Comparison of ENCODE assay signal across 8 cellular contexts in the genomic region with DNA sequence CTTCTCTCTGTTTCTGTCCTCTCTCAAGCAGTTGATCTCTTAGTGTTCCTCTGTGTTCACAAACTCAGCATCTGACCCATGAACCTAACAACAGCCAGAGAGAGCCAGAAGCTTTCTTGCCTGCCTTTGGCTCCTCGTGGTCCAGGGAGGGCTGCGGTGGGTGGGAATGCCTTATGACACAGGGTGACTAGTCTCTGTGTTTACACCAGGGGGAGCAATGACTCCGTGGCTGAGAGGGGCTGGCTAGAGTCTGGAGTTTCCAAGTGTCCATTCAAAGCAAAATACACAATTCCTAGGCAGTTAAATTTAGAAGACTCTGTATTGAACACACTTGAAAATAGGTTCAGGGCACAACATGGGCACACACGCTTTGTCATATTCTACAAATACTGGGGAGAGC.
DNase-seq lines count a peak whose midpoint lies in the region; ATAC-seq and TF ChIP-seq lines count a peak whose summit lies in the region.

No MANE protein-coding gene starts in this region.

- no peaks in the 10 kb centered on the region for H4K20me1 ChIP-seq in DND-41 (ENCODE audit: insufficient read depth, low read length)

- peak; percentile 58; the same call in 1 of the 3 replicates for ATAC-seq in DND-41 (ENCODE audit: insufficient read depth, low read depth)
- peak; percentile 80 for ATAC-seq in GM21360 (IDR thresholded peaks at IDR 0.05; ENCODE audit: unreplicated experiment)
- ATAC-seq in GM19328 (IDR thresholded peaks at IDR 0.05; ENCODE audit: unreplicated experiment): no peak
- no peak for ATAC-seq in HG02970 (IDR thresholded peaks at IDR 0.05; ENCODE audit: low FRiP score, unreplicated experiment)

- no peaks in the 10 kb centered on the region for H3K9me3 ChIP-seq in DND-41 (ENCODE audit: insufficient read depth, low read length, severe bottlenecking)

- peak; percentile 49 for TF ChIP-seq CTCF in DND-41 (IDR thresholded peaks at IDR 0.05; ENCODE audit: borderline replicate concordance, extremely low read depth, low read length, poor library complexity, severe bottlenecking)

- no peaks in the 10 kb centered on the region for H3K4me1 ChIP-seq in DND-41 (ENCODE audit: insufficient read depth, low read length)

- H3K9ac ChIP-seq in DND-41 (ENCODE audit: low read depth, low read length): no peak overlapping the region

- H3K79me2 ChIP-seq in DND-41 (ENCODE audit: insufficient read depth, low read length): no peaks in the 10 kb centered on the region

- H2AFZ ChIP-seq in DND-41 (ENCODE audit: low read depth, low read length): no peak overlapping the region

- H3K4me2 ChIP-seq in DND-41 (ENCODE audit: insufficient read depth, low read length): no peak overlapping the region

- no peaks in the 10 kb centered on the region for H3K36me3 ChIP-seq in DND-41 (ENCODE audit: insufficient read depth, low read length)

- H3K27me3 ChIP-seq in DND-41 (ENCODE audit: insufficient read depth, low read length, poor library complexity): no peaks in the 10 kb centered on the region

- H3K27ac ChIP-seq in DND-41 (ENCODE audit: low read length): no peak overlapping the region

- DNase-seq in DND-41 (peak; percentile 5), NCI-H2227 treated with DMSO at 0.1 percent for 48 hours (lab: John Stamatoyannopoulos, UW) (peak; percentile 1), dermis blood vessel endothelial cell (peak; percentile 9), medulla oblongata (ENCODE audit: extremely low spot score) (peak; percentile 40), NCI-H2196 (lab: John Stamatoyannopoulos, UW; ENCODE audit: unreplicated experiment) (no peak)

- H3K4me3 ChIP-seq in DND-41 (ENCODE audit: low read depth in 1 of 2, low read length in 2 of 2): no peak overlapping the region

Comparison
In these comparisons a context has a peak if more than half of its experiments do, and no peak if none do; other contexts are left out.
1. ATAC-seq: peak in DND-41 (single experiment) and GM21360 (single experiment); none in GM19328 (single experiment) and HG02970 (single experiment).